In genomic region chr1:21586926-21587601, GRCh38 we compare ENCODE assay signal across 10 cellular contexts.
DNase-seq lines count a peak whose midpoint lies in the region; ATAC-seq lines count a peak whose summit lies in the region.
"Had no signal": no experiment of that assay in that cellular context is flagged by ENCODE, and none has a peak within 500 bp of the region (broad histone marks: within the 10 kb centered on the region; RNA-seq: fewer than 3 reads in every experiment).

No MANE protein-coding gene starts in this region.

- H3K4me3 ChIP-seq in SJSA1 (peak overlapping the region; percentile 10), trophoblast cell (ENCODE audit: low read depth, low read length) (no peak overlapping the region)
- H3K4me3 ChIP-seq: tibial nerve had no signal

- no peak overlapping the region for H2AFZ ChIP-seq in trophoblast cell (ENCODE audit: insufficient read depth, low read length, poor library complexity)

- peak; percentile 92 for DNase-seq in GM03348 (ENCODE audit: low spot score)
- DNase-seq in SJSA1 (ENCODE audit: low read depth in 1 of 2, low spot score in 2 of 2), result peak; percentile 98 to 100
- DNase-seq in glomerular endothelial cell (ENCODE audit: extremely low read depth, low read depth, low spot score), result peak; percentile 39
- peak; percentile 82 to 86 for DNase-seq in trophoblast cell
- no peak for DNase-seq in COR-L47 (lab: John Stamatoyannopoulos, UW)
- DNase-seq: NCI-H187 had no signal

- H3K9me3 ChIP-seq in SJSA1 (replicated peaks) (no peaks in the 10 kb centered on the region), trophoblast cell (ENCODE audit: insufficient read depth, low read depth, low read length) (no peaks in the 10 kb centered on the region)

- H3K36me3 ChIP-seq in SJSA1 (no peaks in the 10 kb centered on the region; the same call in 1 of the 2 replicates), trophoblast cell (ENCODE audit: control insufficient read depth in 1 of 2, insufficient read depth in 2 of 2, low read length in 2 of 2) (no peaks in the 10 kb centered on the region)
- H3K36me3 ChIP-seq: tibial nerve had no signal

- H3K79me2 ChIP-seq in trophoblast cell (ENCODE audit: control insufficient read depth, insufficient read depth, low read length, poor library complexity), result no peaks in the 10 kb centered on the region

- H3K27me3 ChIP-seq in SJSA1 (replicated peaks) (no peaks in the 10 kb centered on the region), trophoblast cell (ENCODE audit: insufficient read depth, low read length) (no peaks in the 10 kb centered on the region)

- H3K79me1 ChIP-seq in trophoblast cell (ENCODE audit: low read length), result no peaks in the 10 kb centered on the region

- no CpG with 5 or more reads among the region's 24 CpGs for WGBS in trophoblast cell (ENCODE audit: extremely low coverage, insufficient coverage, insufficient read length)

- no peak overlapping the region for H4K8ac ChIP-seq in trophoblast cell (ENCODE audit: low read depth, low read length)

- H3K4me1 ChIP-seq in SJSA1 (replicated peaks) (peaks cover 88% of the 10 kb centered on the region), trophoblast cell (ENCODE audit: control insufficient read depth in 1 of 2, insufficient read depth in 2 of 2, low read length in 2 of 2) (peaks cover 4 to 8% of the 10 kb centered on the region in 2 experiments)

- H2BK120ac ChIP-seq in trophoblast cell (ENCODE audit: insufficient read depth, low read length, poor library complexity), result no peak overlapping the region

- no peak overlapping the region for H4K12ac ChIP-seq in trophoblast cell (ENCODE audit: low read depth, low read length)

- no peak overlapping the region for H2AK5ac ChIP-seq in trophoblast cell (ENCODE audit: low read length)

- H3K18ac ChIP-seq in trophoblast cell (ENCODE audit: low read length), result no peak overlapping the region

- ATAC-seq in HG02610 (IDR thresholded peaks at IDR 0.05; ENCODE audit: unreplicated experiment) (no peak), HG03521 (IDR thresholded peaks at IDR 0.05; ENCODE audit: unreplicated experiment) (no peak), HG03097 (IDR thresholded peaks at IDR 0.05; ENCODE audit: low FRiP score, unreplicated experiment) (no peak)

- H3K23ac ChIP-seq in trophoblast cell (ENCODE audit: low read length), result no peak overlapping the region

- no peak overlapping the region for H4K91ac ChIP-seq in trophoblast cell (ENCODE audit: low read depth, low read length)

- H3K4me2 ChIP-seq in trophoblast cell (ENCODE audit: low read length), result no peak overlapping the region

- no peak overlapping the region for H2BK5ac ChIP-seq in trophoblast cell (ENCODE audit: low read depth, low read length, poor library complexity)

- H3K14ac ChIP-seq in trophoblast cell (ENCODE audit: low read length), result no peak overlapping the region

- peak overlapping the region; percentile 98 for H3K27ac ChIP-seq in SJSA1
- no peak overlapping the region for H3K27ac ChIP-seq in trophoblast cell (ENCODE audit: low read depth, low read length)

- H2BK12ac ChIP-seq in trophoblast cell (ENCODE audit: low read length), result no peak overlapping the region

- no peak overlapping the region for H3K4ac ChIP-seq in trophoblast cell (ENCODE audit: low read depth, low read length)

- no peak overlapping the region for H3K9ac ChIP-seq in trophoblast cell (ENCODE audit: low read length)
